ENCODE assay signal across 8 cellular contexts in the genomic region with DNA sequence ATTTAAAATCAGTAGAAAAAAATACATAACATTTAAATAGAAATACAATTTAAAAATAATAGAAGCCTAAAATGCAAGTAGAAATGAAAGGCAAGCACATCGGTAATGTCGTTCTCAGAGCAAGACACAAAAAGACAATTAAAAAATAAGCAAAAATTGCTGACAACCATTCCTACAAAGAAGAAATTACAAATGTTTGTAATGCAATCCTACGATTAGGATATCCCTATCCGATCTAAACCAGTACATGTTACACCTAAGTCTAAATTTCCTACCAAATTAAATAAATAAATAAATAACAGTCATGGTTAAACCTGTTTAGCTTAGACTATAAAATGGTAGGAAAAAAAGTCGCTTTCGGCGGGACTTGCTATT.
DNase-seq lines count a peak whose midpoint lies in the region; ATAC-seq and TF ChIP-seq lines count a peak whose summit lies in the region.

No MANE protein-coding gene starts in this region.

- WGBS in esophagus muscularis mucosa = 22% methylated on average over 7 of the region's 7 CpGs

- intact Hi-C loops in esophagus muscularis mucosa (cut with DNase I) = loop anchor here (10.0 kb wide), 1 partner anchor 85 kb away; no protein-coding TSS in a partner anchor

- no peak for TF ChIP-seq CTCF in esophagus muscularis mucosa (IDR thresholded peaks at IDR 0.05)

- no peaks in the 10 kb centered on the region for H3K4me1 ChIP-seq in SJCRH30
- H3K4me1 ChIP-seq in esophagus muscularis mucosa = peaks cover 24 to 43% (median 40%) of the 10 kb centered on the region in 4 donors

- peak overlapping the region; percentile 93 for H3K4me3 Mint-ChIP-seq in stimulated activated memory B cell treated with anti-CD40 and anti-IgM and Interleukin-4, amounts not matched to agents 10 μg/mL and 1 μg/mL and 100 μg/mL, for 72 hours

- TF ChIP-seq EP300 in esophagus muscularis mucosa (IDR thresholded peaks at IDR 0.05) = no peak

- no peak for TF ChIP-seq POLR2A in esophagus muscularis mucosa (IDR thresholded peaks at IDR 0.05; ENCODE audit: low read depth)
- no peak for TF ChIP-seq POLR2A in erythroblast (IDR thresholded peaks at IDR 0.05; ENCODE audit: low read length)

- H3K4me3 ChIP-seq in SJCRH30 = peak overlapping the region; percentile 37
- H3K4me3 ChIP-seq in esophagus muscularis mucosa = peak overlapping the region; percentile 51 to 63 (median 55)

- DNase-seq in DMS79 treated with DMSO at 0.1 percent for 48 hours (lab: John Stamatoyannopoulos, UW) = peak; percentile 79
- no peak for DNase-seq in DMS79 (lab: John Stamatoyannopoulos, UW)
- DNase-seq in SJCRH30 = no peak
- no peak for DNase-seq in esophagus muscularis mucosa (ENCODE audit: extremely low spot score)
- no peak for DNase-seq in CD1c-positive myeloid dendritic cell (ENCODE audit: extremely low spot score)
- DNase-seq in erythroblast (lab: John Stamatoyannopoulos, UW) = no peak

- H3K27me3 ChIP-seq in SJCRH30 (no peaks in the 10 kb centered on the region), esophagus muscularis mucosa (peaks cover 0 to 99% (median 61%) of the 10 kb centered on the region in 4 donors)

- H3K9me3 ChIP-seq in SJCRH30 (replicated peaks) (peaks cover 5% of the 10 kb centered on the region), esophagus muscularis mucosa (peaks cover 0 to 11% (median 0%) of the 10 kb centered on the region in 4 donors)

- peak overlapping the region; percentile 19 for H3K27ac ChIP-seq in SJCRH30
- peak overlapping the region; percentile 74 to 89 (median 83) for H3K27ac ChIP-seq in esophagus muscularis mucosa (replicated peaks in 1 of 4)

- no peaks in the 10 kb centered on the region for H3K36me3 Mint-ChIP-seq in stimulated activated memory B cell treated with anti-CD40 and anti-IgM and Interleukin-4, amounts not matched to agents 10 μg/mL and 1 μg/mL and 100 μg/mL, for 72 hours

- H3K4me1 Mint-ChIP-seq in stimulated activated memory B cell treated with anti-CD40 and anti-IgM and Interleukin-4, amounts not matched to agents 10 μg/mL and 1 μg/mL and 100 μg/mL, for 72 hours = peaks cover 29% of the 10 kb centered on the region

- H3K36me3 ChIP-seq in SJCRH30 (no peaks in the 10 kb centered on the region), esophagus muscularis mucosa (no peaks in the 10 kb centered on the region)

- no peaks in the 10 kb centered on the region for H3K27me3 Mint-ChIP-seq in stimulated activated memory B cell treated with anti-CD40 and anti-IgM and Interleukin-4, amounts not matched to agents 10 μg/mL and 1 μg/mL and 100 μg/mL, for 72 hours

- peak overlapping the region; percentile 99 for H3K27ac Mint-ChIP-seq in stimulated activated memory B cell treated with anti-CD40 and anti-IgM and Interleukin-4, amounts not matched to agents 10 μg/mL and 1 μg/mL and 100 μg/mL, for 72 hours

- no peaks in the 10 kb centered on the region for H3K9me3 Mint-ChIP-seq in stimulated activated memory B cell treated with anti-CD40 and anti-IgM and Interleukin-4, amounts not matched to agents 10 μg/mL and 1 μg/mL and 100 μg/mL, for 72 hours

- no peak for ATAC-seq in stimulated activated memory B cell treated with anti-CD40 and anti-IgM and Interleukin-4, amounts not matched to agents 10 μg/mL and 1 μg/mL and 100 μg/mL, for 72 hours
- ATAC-seq in HG02642 (IDR thresholded peaks at IDR 0.05; ENCODE audit: poor library complexity, unreplicated experiment) = no peak
